Comparison of ENCODE assay signal across 22 cellular contexts in genomic region chr7:156610601-156611000, GRCh38.
"Had no signal": no experiment of that assay in that cellular context is flagged by ENCODE, and none has a peak within 500 bp of the region (broad histone marks: within the 10 kb centered on the region; RNA-seq: fewer than 3 reads in every experiment).

No MANE protein-coding gene starts in this region.

- H3K27ac Mint-ChIP-seq: effector memory CD8-positive, alpha-beta T cell; memory B cell; natural killer cell; stimulated activated effector memory CD8-positive, alpha-beta T cell treated with anti-CD3 and anti-CD28 coated beads, Interleukin-12 subunit alpha, Interleukin-12 subunit beta, amount 100 ng/mL, for 72 hours had no signal

- H3K27me3 ChIP-seq: ovary, testis, upper lobe of left lung had no signal

- FAIRE-seq: endometrium, frontal cortex, keratinocyte, urothelium cell line had no signal

- ATAC-seq: effector memory CD8-positive, alpha-beta T cell; natural killer cell; sciatic nerve; stimulated activated effector memory CD8-positive, alpha-beta T cell treated with anti-CD3 and anti-CD28 coated beads, Interleukin-12 subunit alpha, Interleukin-12 subunit beta, amount 100 ng/mL, for 72 hours had no signal

- H3K4me3 Mint-ChIP-seq: memory B cell; natural killer cell; stimulated activated effector memory CD8-positive, alpha-beta T cell treated with anti-CD3 and anti-CD28 coated beads, Interleukin-12 subunit alpha, Interleukin-12 subunit beta, amount 100 ng/mL, for 72 hours had no signal

- DNase-seq: cortex of kidney; effector memory CD8-positive, alpha-beta T cell; natural killer cell; occipital lobe; ovary; stimulated activated CD4-positive, alpha-beta T cell treated with anti-CD3 and anti-CD28 coated beads, Interleukin-12 subunit alpha, Interleukin-12 subunit beta, amount 100 ng/mL, for 4 hours; stimulated activated CD4-positive, alpha-beta T cell treated with anti-CD3 and anti-CD28 coated beads, Interleukin-1b, Interleukin-23, amount 100 ng/mL, for 48 hours; stimulated activated CD4-positive, alpha-beta T cell treated with anti-CD3 and anti-CD28 coated beads, Interleukin-4, amount 100 ng/mL, for 1 hour; stimulated activated naive CD4-positive, alpha-beta T cell treated with Interleukin-2 at 50 U/mL for 16 hours; substantia nigra; testis; upper lobe of left lung had no signal

- H3K36me3 Mint-ChIP-seq: natural killer cell; stimulated activated effector memory CD8-positive, alpha-beta T cell treated with anti-CD3 and anti-CD28 coated beads, Interleukin-12 subunit alpha, Interleukin-12 subunit beta, amount 100 ng/mL, for 72 hours had no signal

- H3K4me1 Mint-ChIP-seq: memory B cell had no signal

- H3K4me3 ChIP-seq: lung, ovary, smooth muscle cell, testis, tibial nerve, upper lobe of left lung had no signal

- H3K4me2 ChIP-seq: smooth muscle cell had no signal

- H3K27ac ChIP-seq: ovary, testis, tibial nerve had no signal

- H3K4me1 ChIP-seq: testis had no signal

- H3K9me3 Mint-ChIP-seq: effector memory CD8-positive, alpha-beta T cell; memory B cell; natural killer cell; stimulated activated effector memory CD8-positive, alpha-beta T cell treated with anti-CD3 and anti-CD28 coated beads, Interleukin-12 subunit alpha, Interleukin-12 subunit beta, amount 100 ng/mL, for 72 hours had no signal

- H3K9me3 ChIP-seq: ovary, testis, tibial nerve, upper lobe of left lung had no signal

- H3K36me3 ChIP-seq: ovary, tibial nerve, upper lobe of left lung had no signal
